ENCODE assay signal across 8 cellular contexts in genomic region chr12:122974892-122975789, GRCh38. TPM values are rescaled to one million over a fixed set of nuclear protein-coding genes. Genes with fewer than 3 reads are reported as not detected.
A peak's percentile ranks its signal among the peaks of the same experiment; 100 is the strongest.
DNase-seq lines count a peak whose midpoint lies in the region; ATAC-seq and TF ChIP-seq lines count a peak whose summit lies in the region.

Gene OGFOD2 (plus strand): TSS chr12:122975244. CDS start chr12:122975252, 8 bp downstream.

- no peaks in the 10 kb centered on the region for H3K36me3 Mint-ChIP-seq in chondrocyte (ENCODE audit: low read depth)

- H3K27me3 Mint-ChIP-seq in chondrocyte (ENCODE audit: low read depth): no peaks in the 10 kb centered on the region

- peak; percentile 90 for DNase-seq in Ammon's horn (ENCODE audit: low spot score)
- peak; percentile 94 for DNase-seq in GM19238 (ENCODE audit: insufficient read length, low spot score)
- DNase-seq in NCI-H510A (lab: John Stamatoyannopoulos, UW): peak; percentile 92
- DNase-seq in activated CD4-positive, alpha-beta T cell treated with anti-CD3 and anti-CD28 coated beads for 24 hours (ENCODE audit: low read depth in 2 of 2): peak; percentile 87 to 89
- peak; percentile 97 for DNase-seq in chondrocyte (ENCODE audit: low spot score)
- DNase-seq in kidney tubule cell (ENCODE audit: low spot score): peak; percentile 92
- peak; percentile 79 to 85 for DNase-seq in stimulated activated CD4-positive, alpha-beta T cell treated with anti-CD3 and anti-CD28 coated beads, Interleukin-1b, Interleukin-23, amount 100 ng/mL, for 1 hour (ENCODE audit: low read depth in 2 of 2)

- H3K27ac Mint-ChIP-seq in chondrocyte (ENCODE audit: unreplicated experiment): peak within 1 kb of the TSS; percentile 99

- H3K9me3 Mint-ChIP-seq in chondrocyte (ENCODE audit: low read depth): no peaks in the 10 kb centered on the region

- H3K4me3 Mint-ChIP-seq in chondrocyte (ENCODE audit: unreplicated experiment): peak within 1 kb of the TSS; percentile 94

- H3K4me1 Mint-ChIP-seq in chondrocyte (ENCODE audit: low read depth): peaks cover 36% of the 10 kb centered on the region

- peak; percentile 70 for ATAC-seq in HG03439 (IDR thresholded peaks at IDR 0.05; ENCODE audit: unreplicated experiment)

- no peak for TF ChIP-seq CTCF in chondrocyte (IDR thresholded peaks at IDR 0.05)

RNA-seq across cellular contexts. Expression of gene OGFOD2, which starts in this region (rescaled TPM):
- total RNA-seq in chondrocyte: 12.0 to 13.7 TPM (median 13.5 TPM) in 3 replicates

Comparison
In these comparisons a context has a peak if more than half of its experiments do, and no peak if none do; other contexts are left out.
1. Peak in every context shown above with its lines: DNase-seq and ATAC-seq.